Comparison of ENCODE assay signal across 25 cellular contexts in the genomic region with DNA sequence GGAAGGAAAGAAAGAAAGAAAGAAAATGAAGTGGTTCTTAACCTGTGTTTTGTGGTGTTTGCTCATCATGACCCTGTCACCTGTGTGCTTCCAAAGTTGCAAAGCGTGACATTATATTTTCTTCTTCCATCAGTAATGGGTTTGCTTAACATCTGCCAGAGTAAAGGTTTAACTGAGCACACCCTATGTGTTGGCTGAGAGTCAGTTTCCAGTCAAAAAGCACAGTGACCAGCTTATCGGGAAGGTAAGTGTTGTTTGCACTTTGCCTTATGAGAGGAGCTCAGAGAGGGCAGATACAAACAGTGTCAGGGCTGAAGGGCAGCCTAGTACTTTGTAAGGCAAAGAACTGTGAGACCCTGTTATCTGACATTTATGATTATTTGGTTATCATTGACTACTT.
DNase-seq lines count a peak whose midpoint lies in the region; ATAC-seq and TF ChIP-seq lines count a peak whose summit lies in the region.
"Had no signal": no experiment of that assay in that cellular context is flagged by ENCODE, and none has a peak within 500 bp of the region (broad histone marks: within the 10 kb centered on the region; RNA-seq: fewer than 3 reads in every experiment).

No MANE protein-coding gene starts in this region.

- DNase-seq in HuH-7 (ENCODE audit: low spot score), result peak; percentile 51
- peak; percentile 82 for DNase-seq in NCI-H510A treated with DMSO at 0.1 percent for 48 hours (lab: John Stamatoyannopoulos, UW)
- DNase-seq in kidney tubule cell (ENCODE audit: low spot score), result peak; percentile 3
- peak; percentile 23 for DNase-seq in renal cortical epithelial cell (ENCODE audit: low read depth)
- DNase-seq in putamen (ENCODE audit: low spot score), result no peak
- no peak for DNase-seq in erythroblast (lab: John Stamatoyannopoulos, UW)
- DNase-seq: ACHN; Caco-2; CD4-positive, alpha-beta memory T cell; DMS153; GDM1; H9; HFFc6; MG63; NCI-H1048; NCI-H1417 treated with DMSO at 0.1 percent for 48 hours; NCI-H1930; NCI-H345; NCI-H526; PC-9; SHP77 treated with DMSO at 0.1 percent for 48 hours; SW 1271; T-helper 17 cell had no signal

- no peak for TF ChIP-seq POLR2A in erythroblast (IDR thresholded peaks at IDR 0.05; ENCODE audit: low read length)

- ATAC-seq in HG02610 (IDR thresholded peaks at IDR 0.05; ENCODE audit: unreplicated experiment) (no peak), HG02870 (IDR thresholded peaks at IDR 0.05; ENCODE audit: unreplicated experiment) (no peak)
- ATAC-seq: T-helper 17 cell had no signal

Comparison
In these comparisons a context has a peak if more than half of its experiments do, and no peak if none do; other contexts are left out.
1. DNase-seq: peak in HuH-7 (single experiment), NCI-H510A treated with DMSO at 0.1 percent for 48 hours (single experiment), kidney tubule cell (single experiment) and renal cortical epithelial cell (single experiment); none in putamen (single experiment) and erythroblast (0 of 2).